ENCODE assay signal across 18 cellular contexts in genomic region chr12:90922068-90922743, GRCh38. TPM values are rescaled to one million over a fixed set of nuclear protein-coding genes. Genes with fewer than 3 reads are reported as not detected.
DNase-seq lines count a peak whose midpoint lies in the region; ATAC-seq and TF ChIP-seq lines count a peak whose summit lies in the region.
"Had no signal": no experiment of that assay in that cellular context is flagged by ENCODE, and none has a peak within 500 bp of the region (broad histone marks: within the 10 kb centered on the region; RNA-seq: fewer than 3 reads in every experiment).

No MANE protein-coding gene starts in this region.

- H3K4me2 ChIP-seq in skeletal muscle satellite cell (ENCODE audit: low read length), result peak overlapping the region; percentile 54
- H3K4me2 ChIP-seq: smooth muscle cell had no signal

- no peaks in the 10 kb centered on the region for H3K36me3 ChIP-seq in skeletal muscle satellite cell (ENCODE audit: insufficient read depth, low read length)
- H3K36me3 ChIP-seq in upper lobe of right lung, result no peaks in the 10 kb centered on the region
- H3K36me3 ChIP-seq: esophagus muscularis mucosa, stomach had no signal

- H3K27me3 ChIP-seq in skeletal muscle satellite cell (ENCODE audit: control insufficient read depth, insufficient read depth, low read length), result no peaks in the 10 kb centered on the region
- H3K27me3 ChIP-seq in upper lobe of right lung, result no peaks in the 10 kb centered on the region
- H3K27me3 ChIP-seq: esophagus muscularis mucosa, stomach had no signal

- no peak overlapping the region for H3K4me3 ChIP-seq in skeletal muscle satellite cell (ENCODE audit: low read length)
- no peak overlapping the region for H3K4me3 ChIP-seq in upper lobe of right lung
- H3K4me3 ChIP-seq: esophagus muscularis mucosa, smooth muscle cell, stomach had no signal

- peak; percentile 74 for DNase-seq in LHCN-M2 (ENCODE audit: low read depth)
- peak in 1 of 61 donors; percentile 47 for DNase-seq in caudate nucleus (lab: John Stamatoyannopoulos, UW)
- peak; percentile 21 for DNase-seq in hepatic stellate cell (ENCODE audit: low spot score)
- no peak for DNase-seq in upper lobe of right lung
- DNase-seq in stimulated activated CD4-positive, alpha-beta T cell treated with anti-CD3 and anti-CD28 coated beads, Interleukin-4, amount 100 ng/mL, for 1 hour, result no peak
- DNase-seq: activated CD4-positive, alpha-beta T cell treated with anti-CD3 and anti-CD28 coated beads, Interleukin-2, amount 10 ng/mL, durations not matched to agents 24 days and 14 days; activated naive CD8-positive, alpha-beta T cell treated with anti-CD3 and anti-CD28 coated beads for 36 hours; CD4-positive, CD25-positive, alpha-beta regulatory T cell; DMS79 treated with DMSO at 0.1 percent for 48 hours; H9; NCI-H2171 treated with DMSO at 0.1 percent for 48 hours; SIG-M5; stomach; T-helper 9 cell had no signal

- H3K9me3 ChIP-seq in skeletal muscle satellite cell (replicated peaks; ENCODE audit: low read length) (no peaks in the 10 kb centered on the region), upper lobe of right lung (no peaks in the 10 kb centered on the region)
- H3K9me3 ChIP-seq: esophagus muscularis mucosa, stomach had no signal

- ATAC-seq in GM21576 (IDR thresholded peaks at IDR 0.05; ENCODE audit: unreplicated experiment) (no peak), upper lobe of right lung (no peak)

- TF ChIP-seq CTCF in upper lobe of right lung (IDR thresholded peaks at IDR 0.05), result no peak

- H3K27ac ChIP-seq in caudate nucleus (ENCODE audit: low read depth, low read length), result peak overlapping the region; percentile 29
- no peak overlapping the region for H3K27ac ChIP-seq in upper lobe of right lung
- H3K27ac ChIP-seq: esophagus muscularis mucosa, stomach had no signal

- peak overlapping the region; percentile 52 for H3K9ac ChIP-seq in skeletal muscle satellite cell (ENCODE audit: low read depth, low read length)

- intact Hi-C loops in upper lobe of right lung (cut with DNase I), result no loop called here

- H3K4me1 ChIP-seq in skeletal muscle satellite cell (ENCODE audit: control insufficient read depth, insufficient read depth, low read length) (peaks cover 13% of the 10 kb centered on the region), upper lobe of right lung (peaks cover 4% of the 10 kb centered on the region)
- H3K4me1 ChIP-seq: stomach had no signal

RNA-seq across cellular contexts. Expression of gene CCER1, which starts 32.8 kb away (rescaled TPM):
- total RNA-seq in LHCN-M2 (2014; rRNA removed) (not detected in 2 replicates), upper lobe of right lung (not detected)
- polyA plus RNA-seq in LHCN-M2 (2012), result not detected
- total RNA-seq in skeletal muscle satellite cell (2012; rRNA removed), result not detected in 2 replicates
- total RNA-seq: activated CD4-positive, alpha-beta T cell treated with anti-CD3 and anti-CD28 coated beads, Interleukin-2, amount 10 ng/mL, durations not matched to agents 24 days and 14 days; activated naive CD8-positive, alpha-beta T cell treated with anti-CD3 and anti-CD28 coated beads for 36 hours; CD4-positive, CD25-positive, alpha-beta regulatory T cell; esophagus muscularis mucosa; H9; smooth muscle cell; stomach had no signal
- polyA plus RNA-seq: CD4-positive, CD25-positive, alpha-beta regulatory T cell; smooth muscle cell; stomach had no signal

Comparison
In these comparisons a context has a peak if more than half of its experiments do, and no peak if none do; other contexts are left out.
1. DNase-seq: peak in LHCN-M2 (single experiment) and hepatic stellate cell (single experiment); none in upper lobe of right lung (single experiment) and stimulated activated CD4-positive, alpha-beta T cell treated with anti-CD3 and anti-CD28 coated beads, Interleukin-4, amount 100 ng/mL, for 1 hour (single experiment).